In genomic region chr2:216687646-216688045, GRCh38 we compare ENCODE assay signal across 10 cellular contexts. TPM values are rescaled to one million over a fixed set of nuclear protein-coding genes. Genes with fewer than 3 reads are reported as not detected.
DNase-seq lines count a peak whose midpoint lies in the region; ATAC-seq and TF ChIP-seq lines count a peak whose summit lies in the region.
"Had no signal": no experiment of that assay in that cellular context is flagged by ENCODE, and none has a peak within 500 bp of the region (broad histone marks: within the 10 kb centered on the region; RNA-seq: fewer than 3 reads in every experiment).

No MANE protein-coding gene starts in this region.

- H3K4me3 Mint-ChIP-seq in activated naive CD4-positive, alpha-beta T cell treated with anti-CD3 and anti-CD28 coated beads for 36 hours = no peak overlapping the region

- peaks cover 14% of the 10 kb centered on the region for H3K4me1 Mint-ChIP-seq in activated naive CD4-positive, alpha-beta T cell treated with anti-CD3 and anti-CD28 coated beads for 36 hours (ENCODE audit: low read depth)

- no peak for TF ChIP-seq EP300 in stomach (IDR thresholded peaks at IDR 0.05)

- CTCF ChIA-PET in activated naive CD4-positive, alpha-beta T cell treated with anti-CD3 and anti-CD28 coated beads for 36 hours (lab: Charles Lee) = interaction anchor here (2.5 kb wide), 1 partner anchor 1069 kb away, joined by 8 read pairs; no protein-coding TSS in a partner anchor

- peak; percentile 11 for TF ChIP-seq CTCF in epithelial cell of esophagus (IDR thresholded peaks at IDR 0.05; ENCODE audit: insufficient read depth, low read depth, low read length, missing control alignments)
- TF ChIP-seq CTCF in stomach (IDR thresholded peaks at IDR 0.05) = peak in 1 of 7 experiments; percentile 14

- H3K27me3 Mint-ChIP-seq in activated naive CD4-positive, alpha-beta T cell treated with anti-CD3 and anti-CD28 coated beads for 36 hours (ENCODE audit: low read depth) = peaks cover 53% of the 10 kb centered on the region

- H3K9me3 ChIP-seq in stomach = no peaks in the 10 kb centered on the region
- H3K9me3 ChIP-seq: HAP-1 had no signal

- ATAC-seq in HG02610 (IDR thresholded peaks at IDR 0.05; ENCODE audit: unreplicated experiment) (no peak), HG02852 (IDR thresholded peaks at IDR 0.05; ENCODE audit: unreplicated experiment) (no peak)

- H3K27ac ChIP-seq in stomach = peak overlapping the region in 4 of 5 donors; percentile 35 to 90 (median 81)

- no peaks in the 10 kb centered on the region for H3K9me3 Mint-ChIP-seq in activated naive CD4-positive, alpha-beta T cell treated with anti-CD3 and anti-CD28 coated beads for 36 hours

- no peak for TF ChIP-seq POLR2A in stomach (IDR thresholded peaks at IDR 0.05)

- WGBS in stomach, 5 donors = 50 to 71% (median 64%) methylated on average over 3 to 4 of the region's 4 CpGs

- no peak overlapping the region for H3K4me3 ChIP-seq in epithelial cell of esophagus (ENCODE audit: low read length)
- H3K4me3 ChIP-seq in stomach = no peak overlapping the region
- H3K4me3 ChIP-seq: HAP-1 had no signal

- H3K36me3 Mint-ChIP-seq in activated naive CD4-positive, alpha-beta T cell treated with anti-CD3 and anti-CD28 coated beads for 36 hours (ENCODE audit: low read depth) = no peaks in the 10 kb centered on the region

- DNase-seq in activated naive CD4-positive, alpha-beta T cell treated with anti-CD3 and anti-CD28 coated beads for 36 hours = peak; percentile 25
- no peak for DNase-seq in activated naive CD4-positive, alpha-beta T cell (lab: John Stamatoyannopoulos, UW)
- peak; percentile 9 for DNase-seq in NCI-H69 (lab: John Stamatoyannopoulos, UW)
- no peak for DNase-seq in epithelial cell of esophagus (ENCODE audit: low read depth)
- no peak for DNase-seq in stomach
- DNase-seq in NCI-H345 (lab: John Stamatoyannopoulos, UW) = no peak
- DNase-seq: NCI-H2227 treated with DMSO at 0.1 percent for 48 hours had no signal

- peaks cover 0 to 31% (median 6%) of the 10 kb centered on the region in 3 donors for H3K27me3 ChIP-seq in stomach

- H3K4me1 ChIP-seq in stomach = peaks cover 53 to 100% (median 81%) of the 10 kb centered on the region in 4 donors

- intact Hi-C loops in activated naive CD4-positive, alpha-beta T cell treated with anti-CD3 and anti-CD28 coated beads for 36 hours (cut with micrococcal nuclease) = no loop called here
- intact Hi-C loops in stomach (cut with DNase I; ENCODE audit: low total_unique reads) = loop anchor here (10.0 kb wide), 2 partner anchors 827 to 1027 kb away; no protein-coding TSS in a partner anchor

- H3K36me3 ChIP-seq in stomach = peaks cover 5 to 63% (median 14%) of the 10 kb centered on the region in 4 donors
- H3K36me3 ChIP-seq: HAP-1 had no signal

- H3K27ac Mint-ChIP-seq in activated naive CD4-positive, alpha-beta T cell treated with anti-CD3 and anti-CD28 coated beads for 36 hours = no peak overlapping the region

RNA-seq across cellular contexts. Expression of gene IGFBP5, which starts 7.7 kb away (rescaled TPM):
- total RNA-seq in activated naive CD4-positive, alpha-beta T cell treated with anti-CD3 and anti-CD28 coated beads for 36 hours = not detected
- 100 to 1,000 TPM; 166 to 923 (median 548) TPM for total RNA-seq in stomach
- polyA plus RNA-seq in stomach = 100 to 1,000 TPM in 2 of 3 donors, 10 to 100 TPM in 1; 92.1 to 215 (median 128) TPM

RNA-seq across cellular contexts. Expression of gene IGFBP2, which starts 54.4 kb away (rescaled TPM):
- 1 to 10 TPM; 2.4 to 2.7 TPM for total RNA-seq in activated naive CD4-positive, alpha-beta T cell treated with anti-CD3 and anti-CD28 coated beads for 36 hours
- 100 to 1,000 TPM; 180 to 636 (median 529) TPM for total RNA-seq in stomach
- polyA plus RNA-seq in stomach = 100 to 1,000 TPM; 106 to 285 (median 238) TPM

Comparison
In these comparisons a context has a peak if more than half of its experiments do, and no peak if none do; other contexts are left out.
1. DNase-seq: peak in activated naive CD4-positive, alpha-beta T cell treated with anti-CD3 and anti-CD28 coated beads for 36 hours (single experiment) and NCI-H69 (single experiment); none in activated naive CD4-positive, alpha-beta T cell (0 of 4), epithelial cell of esophagus (single experiment), stomach (single experiment) and NCI-H345 (single experiment).
2. RNA of gene IGFBP5, which starts 7.7 kb away (total RNA-seq): 166 to 923 TPM in stomach; not detected in activated naive CD4-positive, alpha-beta T cell treated with anti-CD3 and anti-CD28 coated beads for 36 hours; every median in the first group is over 100 times any median in the second.
3. RNA of gene IGFBP2, which starts 54.4 kb away (total RNA-seq): 180 to 636 TPM in stomach; 2.4 to 2.7 TPM in activated naive CD4-positive, alpha-beta T cell treated with anti-CD3 and anti-CD28 coated beads for 36 hours; every median in the first group is over 10 times any median in the second.